In genomic region chr6:43075791-43076092, GRCh38 we compare ENCODE assay signal across 7 cellular contexts. TPM values are rescaled to one million over a fixed set of nuclear protein-coding genes. Genes with fewer than 3 reads are reported as not detected.
DNase-seq lines count a peak whose midpoint lies in the region; ATAC-seq and TF ChIP-seq lines count a peak whose summit lies in the region.
"Had no signal": no experiment of that assay in that cellular context is flagged by ENCODE, and none has a peak within 500 bp of the region (broad histone marks: within the 10 kb centered on the region; RNA-seq: fewer than 3 reads in every experiment).

No MANE protein-coding gene starts in this region.

- H3K9me3 ChIP-seq in NT2/D1 (ENCODE audit: insufficient read depth, low read length) (no peaks in the 10 kb centered on the region), skeletal muscle satellite cell (replicated peaks; ENCODE audit: low read length) (no peaks in the 10 kb centered on the region)

- DNase-seq in NT2/D1 (ENCODE audit: low read depth, low spot score) (no peak), coronary artery (ENCODE audit: low spot score) (no peak), NCI-H1436 treated with DMSO at 0.1 percent for 48 hours (lab: John Stamatoyannopoulos, UW) (no peak)
- DNase-seq: hippocampal formation had no signal

- peak overlapping the region; percentile 84 for H3K4me2 ChIP-seq in skeletal muscle satellite cell (ENCODE audit: low read length)

- no peak for TF ChIP-seq CTCF in coronary artery (IDR thresholded peaks at IDR 0.05)

- H3K27me3 ChIP-seq in NT2/D1 (ENCODE audit: insufficient read depth, insufficient read length) (no peaks in the 10 kb centered on the region), skeletal muscle satellite cell (ENCODE audit: control insufficient read depth, insufficient read depth, low read length) (no peaks in the 10 kb centered on the region)

- H3K4me1 ChIP-seq in NT2/D1 (ENCODE audit: insufficient read depth, insufficient read length) = peaks cover 20% of the 10 kb centered on the region
- peaks cover 20% of the 10 kb centered on the region for H3K4me1 ChIP-seq in skeletal muscle satellite cell (ENCODE audit: control insufficient read depth, insufficient read depth, low read length)

- no peak for ATAC-seq in GM21515 (IDR thresholded peaks at IDR 0.05; ENCODE audit: unreplicated experiment)
- ATAC-seq in HG02840 (IDR thresholded peaks at IDR 0.05; ENCODE audit: low FRiP score, unreplicated experiment) = no peak

- H3K4me3 ChIP-seq in NT2/D1 (ENCODE audit: insufficient read length, low read depth) = peak overlapping the region; percentile 37
- H3K4me3 ChIP-seq in coronary artery = peak overlapping the region; percentile 74
- H3K4me3 ChIP-seq in skeletal muscle satellite cell (ENCODE audit: low read length) = peak overlapping the region; percentile 98

- peak overlapping the region; percentile 67 for H3K9ac ChIP-seq in NT2/D1 (ENCODE audit: insufficient read length, low read depth)
- H3K9ac ChIP-seq in skeletal muscle satellite cell (ENCODE audit: low read depth, low read length) = peak overlapping the region; percentile 36

- H3K36me3 ChIP-seq in NT2/D1 (ENCODE audit: insufficient read depth, insufficient read length, low read length) (peaks cover 25% of the 10 kb centered on the region), skeletal muscle satellite cell (ENCODE audit: insufficient read depth, low read length) (peaks cover 3% of the 10 kb centered on the region)

- H3K27ac ChIP-seq in coronary artery = no peak overlapping the region

RNA-seq across cellular contexts. Expression of gene PTK7, which starts 0.4 kb away (rescaled TPM):
- total RNA-seq in skeletal muscle satellite cell (2012; rRNA removed) = 17.0 and 20.1 TPM in 2 replicates

RNA-seq across cellular contexts. Expression of gene KLC4, which starts 16.3 kb away (rescaled TPM):
- total RNA-seq in skeletal muscle satellite cell (2012; rRNA removed) = 5.1 and 6.1 TPM in 2 replicates

RNA-seq across cellular contexts. Expression of gene MRPL2, which starts 16.5 kb away (rescaled TPM):
- total RNA-seq in skeletal muscle satellite cell (2012; rRNA removed) = 22.6 and 24.9 TPM in 2 replicates

RNA-seq across cellular contexts. Expression of gene CUL7, which starts 22.1 kb away (rescaled TPM):
- total RNA-seq in skeletal muscle satellite cell (2012; rRNA removed) = 29.7 and 36.5 TPM in 2 replicates

RNA-seq across cellular contexts. Expression of gene RRP36, which starts 54.3 kb away (rescaled TPM):
- total RNA-seq in skeletal muscle satellite cell (2012; rRNA removed) = 75.1 and 96.1 TPM in 2 replicates

Comparison
In these comparisons a context has a peak if more than half of its experiments do, and no peak if none do; other contexts are left out.
1. H3K4me3 ChIP-seq: peak in every context shown above with its lines; median percentile 98 in skeletal muscle satellite cell; 74 in coronary artery; 37 in NT2/D1.